Comparison of ENCODE assay signal across 25 cellular contexts in genomic region chr13:62324842-62325241, GRCh38.
"Had no signal": no experiment of that assay in that cellular context is flagged by ENCODE, and none has a peak within 500 bp of the region (broad histone marks: within the 10 kb centered on the region; RNA-seq: fewer than 3 reads in every experiment).

No MANE protein-coding gene starts in this region.

- DNase-seq: activated B cell treated with CpG ODN at 0.5 μM for 24 hours; activated CD4-positive, alpha-beta T cell treated with anti-CD3 and anti-CD28 coated beads for 48 hours; activated CD4-positive, alpha-beta T cell treated with anti-CD3 and anti-CD28 coated beads, Interleukin-2, amount 50 U/mL, for 1 hour; activated CD4-positive, alpha-beta T cell treated with anti-CD3 and anti-CD28 coated beads, Interleukin-2, amount 50 U/mL, for 48 hours; activated CD8-positive, alpha-beta memory T cell treated with anti-CD3 and anti-CD28 coated beads for 24 hours; activated CD8-positive, alpha-beta T cell treated with anti-CD3 and anti-CD28 coated beads for 36 hours; activated effector memory CD4-positive, alpha-beta T cell treated with Interleukin-2 at 50 U/mL for 16 hours; activated gamma-delta T cell treated with Interleukin-2 at 50 U/mL for 16 hours; activated naive CD4-positive, alpha-beta T cell treated with anti-CD3 and anti-CD28 coated beads, Interleukin-2, amount 50 U/mL, for 16 hours; activated naive CD4-positive, alpha-beta T cell treated with Interleukin-2 at 50 U/mL for 16 hours; activated T-cell treated with anti-CD3 and anti-CD28 coated beads, Interleukin-2, amount 50 U/mL, for 4 hours; amniotic stem cell; anterior cingulate cortex; body of pancreas; caudate nucleus; colonic mucosa; effector CD8-positive, alpha-beta T cell; foreskin keratinocyte; heart right ventricle; T-helper 2 cell had no signal

- H3K9me3 ChIP-seq: body of pancreas, colonic mucosa, esophagus muscularis mucosa, gastroesophageal sphincter had no signal

- H3K27ac ChIP-seq: body of pancreas, colonic mucosa, esophagus muscularis mucosa, foreskin keratinocyte, gastroesophageal sphincter, heart right ventricle, VCaP had no signal

- H3K36me3 ChIP-seq: colonic mucosa, esophagus muscularis mucosa, gastroesophageal sphincter, heart right ventricle had no signal

- H3K27me3 ChIP-seq: body of pancreas, colonic mucosa, esophagus muscularis mucosa, foreskin keratinocyte, gastroesophageal sphincter, heart right ventricle had no signal

- H3K4me3 ChIP-seq: body of pancreas, colonic mucosa, esophagus muscularis mucosa, gastroesophageal sphincter, heart right ventricle had no signal

- H3K4me1 ChIP-seq: colonic mucosa, esophagus muscularis mucosa, foreskin keratinocyte, gastroesophageal sphincter, heart right ventricle had no signal

- ATAC-seq: activated CD4-positive, CD25-positive, alpha-beta regulatory T cell treated with anti-CD3 and anti-CD28 coated beads, Interleukin-2, amount 50 U/mL, for 24 hours; activated CD8-positive, alpha-beta T cell treated with anti-CD3 and anti-CD28 coated beads for 36 hours; activated T-cell treated with anti-CD3 and anti-CD28 coated beads, Interleukin-2, amount 50 U/mL, for 4 hours; activated T-helper 17 cell treated with anti-CD3 and anti-CD28 coated beads, Interleukin-2, amount 50 U/mL, for 72 hours; body of pancreas; foreskin keratinocyte; gastroesophageal sphincter; heart right ventricle had no signal
